8 cellular contexts compared by ENCODE assay signal in the genomic region with DNA sequence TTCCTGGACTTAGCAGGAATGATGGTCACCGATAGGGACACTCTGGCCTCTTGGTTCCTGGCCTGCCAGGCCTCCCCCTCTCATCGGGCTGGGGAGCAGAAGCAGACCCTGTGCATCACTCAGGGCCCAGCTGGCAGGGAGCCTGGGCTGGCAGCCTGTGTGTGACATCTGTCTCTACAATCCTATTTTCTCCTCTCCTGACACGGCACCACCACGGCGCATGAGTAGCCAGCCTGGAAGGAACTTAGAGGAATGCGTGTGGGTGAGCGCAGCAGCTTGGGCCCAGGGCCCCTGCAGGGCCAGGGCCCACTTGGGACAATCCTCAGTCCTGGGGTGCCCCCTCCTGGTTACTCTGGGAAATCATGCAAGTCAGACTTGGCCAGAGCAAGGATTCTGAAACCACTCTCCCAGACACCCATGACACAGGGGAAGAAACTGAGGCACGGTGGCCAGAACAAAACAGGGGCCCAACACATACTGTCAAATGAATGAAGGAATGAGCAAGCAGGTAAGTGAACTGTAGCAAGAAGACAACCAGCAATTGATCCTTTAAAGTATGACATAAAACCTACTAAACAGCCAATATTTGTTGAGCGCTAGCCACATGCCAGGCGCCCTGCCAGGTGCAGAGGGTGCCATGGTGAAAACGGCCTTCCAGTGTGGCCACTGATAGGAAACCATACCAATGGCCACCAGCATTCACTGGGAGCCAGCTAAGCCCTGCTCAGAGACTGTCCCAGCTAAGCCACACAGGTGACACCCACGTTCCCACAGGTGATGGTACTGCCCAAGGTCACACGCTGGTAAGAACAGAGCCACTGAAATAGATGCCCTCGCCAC. TPM values are rescaled to one million over a fixed set of nuclear protein-coding genes. Genes with fewer than 3 reads are reported as not detected.
A peak's percentile ranks its signal among the peaks of the same experiment; 100 is the strongest.
DNase-seq lines count a peak whose midpoint lies in the region; ATAC-seq and TF ChIP-seq lines count a peak whose summit lies in the region.

No MANE protein-coding gene starts in this region.

- POLR2A ChIA-PET in naive thymus-derived CD8-positive, alpha-beta T cell (lab: Charles Lee) = interaction anchor here (0.8 to 1.9 kb wide), 4 partner anchors 9 to 170 kb away, joined by 4 to 5 read pairs (median 4); a partner anchor contains a TSS

- DNase-seq in AG09309 (ENCODE audit: low read depth) (peak; percentile 62), GM23248 (peak; percentile 88), NOMO-1 (lab: John Stamatoyannopoulos, UW; ENCODE audit: unreplicated experiment in 2 of 2) (peak; percentile 29 to 54), activated T-cell treated with anti-CD3 and anti-CD28 coated beads for 1 hour (ENCODE audit: low read depth) (peak; percentile 73), erythroblast (lab: John Stamatoyannopoulos, UW) (peak; percentile 53 to 70)
- peak; percentile 51 to 87 (median 74) for DNase-seq in naive thymus-derived CD8-positive, alpha-beta T cell
- DNase-seq in stimulated activated CD8-positive, alpha-beta memory T cell treated with anti-CD3 and anti-CD28 coated beads, Interleukin-7, amount 100 ng/mL, for 4 hours (ENCODE audit: low read depth in 2 of 2) = peak; percentile 51 to 59

- peak overlapping the region in 7 of 10 donors; percentile 10 to 89 (median 41) for H3K27ac Mint-ChIP-seq in naive thymus-derived CD8-positive, alpha-beta T cell

- TF ChIP-seq CTCF in AG09309 (IDR thresholded peaks at IDR 0.05; ENCODE audit: control insufficient read depth, insufficient read depth, low read depth, low read length, missing control alignments) = peak; percentile 78

- H3K27me3 ChIP-seq in GM23248 (replicated peaks; ENCODE audit: insufficient read depth) = 0 out of 2 replicates have a peak, but pooled peaks cover 5% of the 10 kb centered on the region

- H3K27ac ChIP-seq in GM23248 = no peak overlapping the region

- no peak overlapping the region for H3K4me2 ChIP-seq in GM23248 (ENCODE audit: unreplicated experiment)

- no peaks in the 10 kb centered on the region for H3K27me3 Mint-ChIP-seq in naive thymus-derived CD8-positive, alpha-beta T cell

- H3K4me3 ChIP-seq in AG09309 (ENCODE audit: control insufficient read depth, low read depth, low read length) (no peak overlapping the region), GM23248 (no peak overlapping the region)

- peak overlapping the region; percentile 33; the same call in 1 of the 2 replicates for H2AFZ ChIP-seq in GM23248

- H3K4me1 ChIP-seq in GM23248 (ENCODE audit: insufficient read depth) = no peaks in the 10 kb centered on the region

- TF ChIP-seq POLR2A in erythroblast (IDR thresholded peaks at IDR 0.05; ENCODE audit: low read length) = no peak

- H3K4me3 Mint-ChIP-seq in naive thymus-derived CD8-positive, alpha-beta T cell = no peak overlapping the region

- no peaks in the 10 kb centered on the region for H3K9me3 Mint-ChIP-seq in naive thymus-derived CD8-positive, alpha-beta T cell

- no peaks in the 10 kb centered on the region for H3K36me3 ChIP-seq in GM23248 (ENCODE audit: low read depth)

- in situ Hi-C loops in GM23248 (cut with MboI) = loop anchor here (5.0 kb wide), 1 partner anchor 166 kb away; no protein-coding TSS in a partner anchor

- peak; percentile 92 to 99 for ATAC-seq in naive thymus-derived CD8-positive, alpha-beta T cell
- no peak for ATAC-seq in HG03469 (IDR thresholded peaks at IDR 0.05; ENCODE audit: unreplicated experiment)

- H4K20me1 ChIP-seq in GM23248 (ENCODE audit: insufficient read depth) = no peaks in the 10 kb centered on the region

- H3K9ac ChIP-seq in GM23248 = no peak overlapping the region

- no peaks in the 10 kb centered on the region for H3K9me2 ChIP-seq in GM23248 (ENCODE audit: insufficient read depth)

- no peaks in the 10 kb centered on the region for H3K9me3 ChIP-seq in GM23248 (ENCODE audit: low read depth)

- peaks cover 4 to 5% (median 5%) of the 10 kb centered on the region in 4 donors for H3K4me1 Mint-ChIP-seq in naive thymus-derived CD8-positive, alpha-beta T cell

- H3K36me3 Mint-ChIP-seq in naive thymus-derived CD8-positive, alpha-beta T cell = no peaks in the 10 kb centered on the region

- no peaks in the 10 kb centered on the region for H3K79me2 ChIP-seq in GM23248 (ENCODE audit: insufficient read depth)

- no peaks in the 10 kb centered on the region for H3F3A ChIP-seq in GM23248 (ENCODE audit: insufficient read depth)

- WGBS in GM23248 (ENCODE audit: low coverage in 1 of 2, low lambda C conversion rate in 2 of 2, missing lambda C conversion rate in 2 of 2), 2 experiments = 8 to 12% methylated on average over 13 to 14 of the region's 14 CpGs

RNA-seq across cellular contexts. Expression of a gene that starts 13.3 kb away (rescaled TPM):
- total RNA-seq in GM23248 (2014; rRNA removed; shearing (Covaris generic)) = not detected in 2 replicates
- not detected in 2 replicates for polyA plus RNA-seq in GM23248 (2016; fragmentation: Nextera tagmentation; extraction: Ambion mirVana)
- total RNA-seq in naive thymus-derived CD8-positive, alpha-beta T cell = under 1 TPM in 1 of 2 experiments, not detected in 1; 0.77 TPM
- under 1 TPM in 1 of 3 donors, not detected in 2; 0.26 TPM for polyA plus RNA-seq in naive thymus-derived CD8-positive, alpha-beta T cell

RNA-seq across cellular contexts. Expression of a gene that starts 16.8 kb away (rescaled TPM):
- total RNA-seq in GM23248 (2014; rRNA removed; shearing (Covaris generic)) = 3.5 and 5.8 TPM in 2 replicates
- polyA plus RNA-seq in GM23248 (2016; fragmentation: Nextera tagmentation; extraction: Ambion mirVana) = 5.0 and 6.8 TPM in 2 replicates
- 1 to 10 TPM; 1.1 to 1.2 TPM for total RNA-seq in naive thymus-derived CD8-positive, alpha-beta T cell
- 1 to 10 TPM in 1 of 3 donors, under 1 TPM in 2; 0.66 to 2.0 (median 0.97) TPM for polyA plus RNA-seq in naive thymus-derived CD8-positive, alpha-beta T cell

RNA-seq across cellular contexts. Expression of a gene that starts 51.8 kb away (rescaled TPM):
- total RNA-seq in GM23248 (2014; rRNA removed; shearing (Covaris generic)) = 30.0 and 30.6 TPM in 2 replicates
- 3.3 and 4.7 TPM in 2 replicates for polyA plus RNA-seq in GM23248 (2016; fragmentation: Nextera tagmentation; extraction: Ambion mirVana)
- 10 to 100 TPM; 72.1 to 76.9 TPM for total RNA-seq in naive thymus-derived CD8-positive, alpha-beta T cell
- 10 to 100 TPM in 1 of 3 donors, 1 to 10 TPM in 2; 3.8 to 18.3 (median 5.6) TPM for polyA plus RNA-seq in naive thymus-derived CD8-positive, alpha-beta T cell

RNA-seq across cellular contexts. Expression of a gene that starts 58.2 kb away (rescaled TPM):
- 0.25 and 0.65 TPM in 2 replicates for total RNA-seq in GM23248 (2014; rRNA removed; shearing (Covaris generic))
- 0.24 and 0.25 TPM in 2 replicates for polyA plus RNA-seq in GM23248 (2016; fragmentation: Nextera tagmentation; extraction: Ambion mirVana)
- total RNA-seq in naive thymus-derived CD8-positive, alpha-beta T cell = under 1 TPM; 0.30 to 0.68 TPM
- polyA plus RNA-seq in naive thymus-derived CD8-positive, alpha-beta T cell = under 1 TPM in 1 of 3 donors, not detected in 2; 0.48 TPM
